ENCODE assay signal across 23 cellular contexts in genomic region chr2:155308367-155309009, GRCh38.
A peak's percentile ranks its signal among the peaks of the same experiment; 100 is the strongest.
DNase-seq lines count a peak whose midpoint lies in the region; ATAC-seq and TF ChIP-seq lines count a peak whose summit lies in the region.
"Had no signal": no experiment of that assay in that cellular context is flagged by ENCODE, and none has a peak within 500 bp of the region (broad histone marks: within the 10 kb centered on the region; RNA-seq: fewer than 3 reads in every experiment).

No MANE protein-coding gene starts in this region.

- intact Hi-C loops in head of caudate nucleus (cut with DNase I), result no loop called here

- ATAC-seq in GM18502 (IDR thresholded peaks at IDR 0.05; ENCODE audit: poor library complexity, unreplicated experiment), result peak; percentile 46
- peak; percentile 49 for ATAC-seq in HG02884 (IDR thresholded peaks at IDR 0.05; ENCODE audit: unreplicated experiment)
- ATAC-seq in GM18861 (IDR thresholded peaks at IDR 0.05; ENCODE audit: unreplicated experiment), result no peak
- ATAC-seq in GM21825 (IDR thresholded peaks at IDR 0.05; ENCODE audit: unreplicated experiment), result no peak
- ATAC-seq: natural killer cell treated with Interleukin-12 subunit alpha and Interleukin-12 subunit beta and Interleukin-15 and Interleukin-18, amount 100 ng/mL, for 72 hours had no signal

- DNase-seq in NCI-H146 treated with DMSO at 0.1 percent for 48 hours (lab: John Stamatoyannopoulos, UW; ENCODE audit: unreplicated experiment) (peak; percentile 12), head of caudate nucleus (no peak)
- no peak for DNase-seq in activated CD4-positive, alpha-beta T cell treated with anti-CD3 and anti-CD28 coated beads for 48 hours
- DNase-seq: activated CD4-positive, alpha-beta T cell treated with anti-CD3 and anti-CD28 coated beads, Interleukin-2, amount 10 ng/mL, durations not matched to agents 24 days and 14 days; activated CD8-positive, alpha-beta memory T cell treated with anti-CD3 and anti-CD28 coated beads, Interleukin-2, amount 50 U/mL, for 4 hours; activated effector memory CD4-positive, alpha-beta T cell treated with anti-CD3 and anti-CD28 coated beads, Interleukin-2, amount 50 U/mL, for 16 hours; adrenal gland; erythroblast; foreskin melanocyte; H9; Karpas-422; NCI-H1105; pancreas; stimulated activated naive CD4-positive, alpha-beta T cell; thyroid gland had no signal

- no peak for TF ChIP-seq CTCF in 22Rv1 (IDR thresholded peaks at IDR 0.05)

- H3K27ac ChIP-seq in 22Rv1, result peak overlapping the region; percentile 46
- H3K27ac ChIP-seq: adrenal gland, cardiac muscle cell, pancreas, RWPE1, thyroid gland had no signal

Comparison
In these comparisons a context has a peak if more than half of its experiments do, and no peak if none do; other contexts are left out.
1. ATAC-seq: peak in GM18502 (single experiment) and HG02884 (single experiment); none in GM18861 (single experiment) and GM21825 (single experiment).